Comparison of ENCODE assay signal across 19 cellular contexts in genomic region chr14:93319958-93320357, GRCh38. TPM values are rescaled to one million over a fixed set of nuclear protein-coding genes. Genes with fewer than 3 reads are reported as not detected.
DNase-seq lines count a peak whose midpoint lies in the region; ATAC-seq and TF ChIP-seq lines count a peak whose summit lies in the region.
"Had no signal": no experiment of that assay in that cellular context is flagged by ENCODE, and none has a peak within 500 bp of the region (broad histone marks: within the 10 kb centered on the region; RNA-seq: fewer than 3 reads in every experiment).

No MANE protein-coding gene starts in this region.

- H3K79me2 ChIP-seq in ACC112 (ENCODE audit: control insufficient read depth, insufficient read depth, low read length, unreplicated experiment) (peaks cover 89% of the 10 kb centered on the region), mammary epithelial cell (ENCODE audit: insufficient read depth, low read length) (peaks cover 98% of the 10 kb centered on the region)

- no peaks in the 10 kb centered on the region for H3K9me3 ChIP-seq in mammary epithelial cell (replicated peaks; ENCODE audit: insufficient read depth, low read length)
- no peaks in the 10 kb centered on the region for H3K9me3 ChIP-seq in spleen
- H3K9me3 ChIP-seq: SJSA1 had no signal

- dilution Hi-C loops in mammary epithelial cell (cut with HindIII; ENCODE audit: low sequenced_read_pairs), result no loop called here

- H3K27ac ChIP-seq in ACC112 (ENCODE audit: low read depth, low read length), result peak overlapping the region; percentile 74; the same call in 1 of the 2 replicates
- peak overlapping the region; percentile 30 for H3K27ac ChIP-seq in mammary epithelial cell (ENCODE audit: insufficient read depth, low read depth, low read length)
- H3K27ac ChIP-seq in spleen, result no peak overlapping the region
- H3K27ac ChIP-seq: cardiac muscle cell, SJSA1 had no signal

- no peaks in the 10 kb centered on the region for H3K27me3 ChIP-seq in ACC112 (ENCODE audit: insufficient read depth, low read length)
- H3K27me3 ChIP-seq in mammary epithelial cell (ENCODE audit: insufficient read depth, low read length), result no peaks in the 10 kb centered on the region
- H3K27me3 ChIP-seq in spleen (replicated peaks in 1 of 7), result no peaks in the 10 kb centered on the region
- H3K27me3 ChIP-seq: cardiac muscle cell, SJSA1 had no signal

- no peak overlapping the region for H3K9ac ChIP-seq in mammary epithelial cell (ENCODE audit: insufficient read depth, low read length)

- in situ Hi-C loops in GM13976 (cut with MboI; ENCODE audit: low sequenced_read_pairs, unreplicated experiment), result no loop called here
- in situ Hi-C loops in mammary epithelial cell (cut with MboI; ENCODE audit: low sequenced_read_pairs in 2 of 2), result no loop called here

- no peak overlapping the region for H3K4me2 ChIP-seq in mammary epithelial cell (ENCODE audit: insufficient read depth, low read depth, low read length)

- peak; percentile 30 for DNase-seq in GM13976 (ENCODE audit: low spot score)
- DNase-seq in mammary epithelial cell, result no peak
- no peak for DNase-seq in posterior vena cava (ENCODE audit: low spot score)
- DNase-seq in EL, result no peak
- DNase-seq in spleen, result no peak
- no peak for DNase-seq in central memory CD4-positive, alpha-beta T cell
- DNase-seq: activated effector memory CD4-positive, alpha-beta T cell treated with Interleukin-2 at 50 U/mL for 16 hours; AML-193; hypothalamus; NCI-H146; NCI-H524; stimulated activated CD4-positive, alpha-beta T cell treated with anti-CD3 and anti-CD28 coated beads, Interleukin-2, amount 100 ng/mL, for 48 hours; stimulated activated naive CD8-positive, alpha-beta T cell treated with anti-CD3 and anti-CD28 coated beads, Interleukin-15, Interleukin-2, amounts not matched to agents 100 U/mL and 50 U/mL, for 24 hours had no signal

- TF ChIP-seq CTCF in GM13976 (IDR thresholded peaks at IDR 0.05; ENCODE audit: borderline replicate concordance, control extremely low read depth, extremely low read depth, insufficient read depth, missing control alignments) (no peak), mammary epithelial cell (conservative IDR thresholded peaks at IDR 0.05 in 1 of 2, IDR thresholded peaks at IDR 0.05 in 1 of 2; ENCODE audit: extremely low read depth in 1 of 2, insufficient read depth in 1 of 2, low read depth in 1 of 2, low read length in 2 of 2) (no peak), spleen (IDR thresholded peaks at IDR 0.05 in 8 of 11, conservative IDR thresholded peaks at IDR 0.05 in 3 of 11) (no peak)

- H3K4me1 ChIP-seq in ACC112 (ENCODE audit: control insufficient read depth, insufficient read depth, low read length, unreplicated experiment) (peaks cover 43% of the 10 kb centered on the region), mammary epithelial cell (ENCODE audit: insufficient read depth, low read length) (peaks cover 23% of the 10 kb centered on the region), spleen (peaks cover 0 to 76% (median 53%) of the 10 kb centered on the region in 6 donors)

- no peak overlapping the region for H3K4me3 ChIP-seq in ACC112 (ENCODE audit: low read depth, low read length)
- H3K4me3 ChIP-seq in mammary epithelial cell (replicated peaks in 1 of 3; ENCODE audit: insufficient read depth in 1 of 3, low read depth in 2 of 3, low read length in 3 of 3), result no peak overlapping the region
- H3K4me3 ChIP-seq in spleen, result no peak overlapping the region
- H3K4me3 ChIP-seq: cardiac muscle cell, lung, SJSA1 had no signal

- 100% methylated on average over 1 of the region's 1 CpG for WGBS in mammary epithelial cell (ENCODE audit: low coverage, missing lambda C conversion rate)
- WGBS in spleen, 5 donors, result 26 to 38% (median 34%) methylated on average over 1 of the region's 1 CpG

- CTCF ChIA-PET in mammary epithelial cell (lab: Charles Lee; ENCODE audit: low non-redundant PET), result no interaction called here

- TF ChIP-seq POLR2A in spleen (IDR thresholded peaks at IDR 0.05), result no peak

- H2AFZ ChIP-seq in ACC112 (ENCODE audit: low read length, unreplicated experiment), result no peak overlapping the region
- no peak overlapping the region for H2AFZ ChIP-seq in mammary epithelial cell (ENCODE audit: low read depth, low read length)

- ATAC-seq in HG03571 (IDR thresholded peaks at IDR 0.05; ENCODE audit: unreplicated experiment), result peak; percentile 53
- ATAC-seq: stimulated activated naive CD8-positive, alpha-beta T cell treated with anti-CD3 and anti-CD28 coated beads, Interleukin-15, Interleukin-2, amounts not matched to agents 100 U/mL and 50 U/mL, for 24 hours had no signal

- BruUV-seq in mammary epithelial cell (replicated peaks; lab: Mats Ljungman, UMichigan), result no TSS peak

- no peaks in the 10 kb centered on the region for H4K20me1 ChIP-seq in mammary epithelial cell (ENCODE audit: insufficient read depth, low read length)

- intact Hi-C loops in mammary epithelial cell (cut with micrococcal nuclease), result no loop called here
- intact Hi-C loops in posterior vena cava (cut with DNase I), result no loop called here
- intact Hi-C loops in spleen (cut with DNase I; ENCODE audit: low total_unique reads), result no loop called here

- H3K36me3 ChIP-seq in ACC112 (ENCODE audit: insufficient read depth, low read length) (no peaks in the 10 kb centered on the region), mammary epithelial cell (ENCODE audit: insufficient read depth, low read length) (no peaks in the 10 kb centered on the region), spleen (peaks cover 0 to 18% (median 0%) of the 10 kb centered on the region in 6 donors)
- H3K36me3 ChIP-seq: cardiac muscle cell, SJSA1 had no signal

RNA-seq across cellular contexts. Expression of gene BTBD7, which starts 12.9 kb away (rescaled TPM):
- 10 to 100 TPM; 41.0 to 56.6 TPM for total RNA-seq in mammary epithelial cell
- 24.2 TPM for polyA plus RNA-seq in mammary epithelial cell
- polyA minus RNA-seq in mammary epithelial cell, result 45.8 TPM
- total RNA-seq in posterior vena cava, result 10 to 100 TPM; 34.8 to 42.5 TPM
- 10 to 100 TPM; 27.3 to 48.4 (median 33.5) TPM for total RNA-seq in spleen
- 1 to 10 TPM; 5.0 to 8.5 (median 5.8) TPM for polyA plus RNA-seq in spleen

RNA-seq across cellular contexts. Expression of gene COX8C, which starts 27.0 kb away (rescaled TPM):
- total RNA-seq in mammary epithelial cell (not detected), posterior vena cava (under 1 TPM in 1 of 2 donors, not detected in 1; 0.52 TPM), spleen (not detected)
- polyA plus RNA-seq in mammary epithelial cell (not detected), spleen (not detected)
- polyA minus RNA-seq in mammary epithelial cell, result not detected
- total RNA-seq: cardiac muscle cell, lung, SJSA1 had no signal
- polyA plus RNA-seq: esophagus, lung had no signal

Comparison
In these comparisons a context has a peak if more than half of its experiments do, and no peak if none do; other contexts are left out.
1. H3K27ac ChIP-seq: peak in ACC112 (single experiment) and mammary epithelial cell (single experiment); none in spleen (0 of 8).